23 cellular contexts compared by ENCODE assay signal in the genomic region with DNA sequence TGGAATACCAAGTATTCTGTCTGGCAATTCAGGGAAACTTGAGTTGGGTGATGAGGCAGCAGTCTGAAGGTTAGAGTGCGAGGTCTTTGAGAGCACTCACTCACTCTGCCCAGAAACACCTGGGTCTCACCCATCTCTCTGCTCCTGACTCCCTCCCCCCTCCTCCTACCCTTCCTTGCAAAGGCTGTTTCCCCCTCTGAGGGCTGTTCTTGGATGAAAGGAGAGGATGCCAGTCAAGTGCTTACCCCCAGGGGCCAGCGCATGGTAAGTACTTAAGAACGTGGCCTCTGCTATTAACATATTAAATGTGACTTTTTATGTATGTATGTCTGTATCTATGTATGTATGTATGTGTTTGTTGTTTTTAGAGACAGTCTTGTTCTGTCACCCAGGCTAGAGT. TPM values are rescaled to one million over a fixed set of nuclear protein-coding genes. Genes with fewer than 3 reads are reported as not detected.
DNase-seq lines count a peak whose midpoint lies in the region; ATAC-seq lines count a peak whose summit lies in the region.
"Had no signal": no experiment of that assay in that cellular context is flagged by ENCODE, and none has a peak within 500 bp of the region (broad histone marks: within the 10 kb centered on the region; RNA-seq: fewer than 3 reads in every experiment).

No MANE protein-coding gene starts in this region.

- DNase-seq in NCI-H2107 treated with DMSO at 0.1 percent for 48 hours (lab: John Stamatoyannopoulos, UW; ENCODE audit: unreplicated experiment): peak; percentile 35
- no peak for DNase-seq in NCI-H2107 (lab: John Stamatoyannopoulos, UW)
- DNase-seq in NCI-H2227 (lab: John Stamatoyannopoulos, UW; ENCODE audit: unreplicated experiment): peak; percentile 62
- no peak for DNase-seq in stimulated activated naive CD4-positive, alpha-beta T cell treated with Interleukin-2 at 50 U/mL for 16 hours (lab: John Stamatoyannopoulos, UW)
- DNase-seq in ureter (ENCODE audit: low spot score): no peak
- DNase-seq: activated CD4-positive, alpha-beta T cell treated with anti-CD3 and anti-CD28 coated beads for 36 hours; activated CD8-positive, alpha-beta memory T cell treated with anti-CD3 and anti-CD28 coated beads, Interleukin-2, amount 50 U/mL, for 4 hours; anterior cingulate cortex; CD4-positive, CD25-positive, alpha-beta regulatory T cell; hippocampal formation; left cardiac atrium; midbrain; T1000; tibial artery had no signal

- H3K36me3 Mint-ChIP-seq in stimulated activated memory B cell treated with anti-CD40 and anti-IgM and Interleukin-4, amounts not matched to agents 10 μg/mL and 1 μg/mL and 100 μg/mL, for 72 hours: peaks cover 32% of the 10 kb centered on the region
- H3K36me3 Mint-ChIP-seq: stimulated activated effector memory CD8-positive, alpha-beta T cell treated with anti-CD3 and anti-CD28 coated beads, Interleukin-12 subunit alpha, Interleukin-12 subunit beta, amount 100 ng/mL, for 72 hours had no signal

- H3K9ac ChIP-seq in duodenal mucosa (ENCODE audit: low read depth in 1 of 2, low read length in 2 of 2): no peak overlapping the region

- no peaks in the 10 kb centered on the region for H3K36me3 ChIP-seq in duodenal mucosa (ENCODE audit: control insufficient read depth in 1 of 2, insufficient read depth in 2 of 2, low read length in 2 of 2)
- H3K36me3 ChIP-seq: tibial artery had no signal

- no peaks in the 10 kb centered on the region for H3K27me3 ChIP-seq in duodenal mucosa (ENCODE audit: control insufficient read depth in 1 of 2, insufficient read depth in 2 of 2, low read length in 2 of 2)
- H3K27me3 ChIP-seq: tibial artery had no signal

- H3K27ac Mint-ChIP-seq in stimulated activated memory B cell treated with anti-CD40 and anti-IgM and Interleukin-4, amounts not matched to agents 10 μg/mL and 1 μg/mL and 100 μg/mL, for 72 hours: peak overlapping the region; percentile 94
- H3K27ac Mint-ChIP-seq: activated CD4-positive, alpha-beta T cell treated with anti-CD3 and anti-CD28 coated beads for 36 hours; CD4-positive, CD25-positive, alpha-beta regulatory T cell; stimulated activated effector memory CD8-positive, alpha-beta T cell treated with anti-CD3 and anti-CD28 coated beads, Interleukin-12 subunit alpha, Interleukin-12 subunit beta, amount 100 ng/mL, for 72 hours had no signal

- peak overlapping the region; percentile 10 to 40 for H3K4me3 ChIP-seq in duodenal mucosa (ENCODE audit: low read depth in 1 of 2, low read length in 2 of 2)
- H3K4me3 ChIP-seq: tibial artery had no signal

- no peak overlapping the region for H3K27ac ChIP-seq in duodenal mucosa (ENCODE audit: low read depth, low read length)
- H3K27ac ChIP-seq: tibial artery had no signal

- peaks cover 51 to 61% of the 10 kb centered on the region in 2 donors for H3K4me1 ChIP-seq in duodenal mucosa (ENCODE audit: control insufficient read depth in 1 of 2, insufficient read depth in 2 of 2, low read length in 2 of 2)

- no peaks in the 10 kb centered on the region for H3K27me3 Mint-ChIP-seq in stimulated activated memory B cell treated with anti-CD40 and anti-IgM and Interleukin-4, amounts not matched to agents 10 μg/mL and 1 μg/mL and 100 μg/mL, for 72 hours
- H3K27me3 Mint-ChIP-seq: activated CD4-positive, alpha-beta T cell treated with anti-CD3 and anti-CD28 coated beads for 36 hours; CD4-positive, CD25-positive, alpha-beta regulatory T cell had no signal

- no peaks in the 10 kb centered on the region for H3K9me3 ChIP-seq in duodenal mucosa (ENCODE audit: control insufficient read depth in 1 of 2, low read length in 2 of 2)
- H3K9me3 ChIP-seq: tibial artery had no signal

- no peak for ATAC-seq in stimulated activated memory B cell treated with anti-CD40 and anti-IgM and Interleukin-4, amounts not matched to agents 10 μg/mL and 1 μg/mL and 100 μg/mL, for 72 hours
- no peak for ATAC-seq in GM18519 (IDR thresholded peaks at IDR 0.05; ENCODE audit: low FRiP score, unreplicated experiment)
- ATAC-seq: activated CD4-positive, alpha-beta T cell treated with anti-CD3 and anti-CD28 coated beads for 36 hours; left cardiac atrium; stimulated activated effector memory CD8-positive, alpha-beta T cell treated with anti-CD3 and anti-CD28 coated beads, Interleukin-12 subunit alpha, Interleukin-12 subunit beta, amount 100 ng/mL, for 72 hours had no signal

- H3K4me3 Mint-ChIP-seq in stimulated activated memory B cell treated with anti-CD40 and anti-IgM and Interleukin-4, amounts not matched to agents 10 μg/mL and 1 μg/mL and 100 μg/mL, for 72 hours: no peak overlapping the region
- H3K4me3 Mint-ChIP-seq: activated CD4-positive, alpha-beta T cell treated with anti-CD3 and anti-CD28 coated beads for 36 hours; CD4-positive, CD25-positive, alpha-beta regulatory T cell; neural crest cell; stimulated activated effector memory CD8-positive, alpha-beta T cell treated with anti-CD3 and anti-CD28 coated beads, Interleukin-12 subunit alpha, Interleukin-12 subunit beta, amount 100 ng/mL, for 72 hours had no signal

- H3K9me3 Mint-ChIP-seq in stimulated activated memory B cell treated with anti-CD40 and anti-IgM and Interleukin-4, amounts not matched to agents 10 μg/mL and 1 μg/mL and 100 μg/mL, for 72 hours: no peaks in the 10 kb centered on the region
- H3K9me3 Mint-ChIP-seq: CD4-positive, CD25-positive, alpha-beta regulatory T cell; neural crest cell; stimulated activated effector memory CD8-positive, alpha-beta T cell treated with anti-CD3 and anti-CD28 coated beads, Interleukin-12 subunit alpha, Interleukin-12 subunit beta, amount 100 ng/mL, for 72 hours had no signal

- H3K4me1 Mint-ChIP-seq in stimulated activated memory B cell treated with anti-CD40 and anti-IgM and Interleukin-4, amounts not matched to agents 10 μg/mL and 1 μg/mL and 100 μg/mL, for 72 hours: peaks cover 90% of the 10 kb centered on the region

RNA-seq across cellular contexts. Expression of a gene that starts 22.5 kb away (rescaled TPM):
- total RNA-seq in ureter: 60.4 TPM

RNA-seq across cellular contexts. Expression of a gene that starts 23.1 kb away (rescaled TPM):
- not detected for total RNA-seq in ureter
- total RNA-seq: A172; activated CD4-positive, alpha-beta T cell treated with anti-CD3 and anti-CD28 coated beads for 36 hours; CD4-positive, CD25-positive, alpha-beta regulatory T cell; Daoy; left cardiac atrium; neural crest cell; renal cortical epithelial cell; SK-MEL-5 had no signal

Comparison
In these comparisons a context has a peak if more than half of its experiments do, and no peak if none do; other contexts are left out.
1. DNase-seq: peak in NCI-H2107 treated with DMSO at 0.1 percent for 48 hours (single experiment) and NCI-H2227 (single experiment); none in NCI-H2107 (single experiment), stimulated activated naive CD4-positive, alpha-beta T cell treated with Interleukin-2 at 50 U/mL for 16 hours (single experiment) and ureter (single experiment).